ENCODE assay signal across 24 cellular contexts in the genomic region with DNA sequence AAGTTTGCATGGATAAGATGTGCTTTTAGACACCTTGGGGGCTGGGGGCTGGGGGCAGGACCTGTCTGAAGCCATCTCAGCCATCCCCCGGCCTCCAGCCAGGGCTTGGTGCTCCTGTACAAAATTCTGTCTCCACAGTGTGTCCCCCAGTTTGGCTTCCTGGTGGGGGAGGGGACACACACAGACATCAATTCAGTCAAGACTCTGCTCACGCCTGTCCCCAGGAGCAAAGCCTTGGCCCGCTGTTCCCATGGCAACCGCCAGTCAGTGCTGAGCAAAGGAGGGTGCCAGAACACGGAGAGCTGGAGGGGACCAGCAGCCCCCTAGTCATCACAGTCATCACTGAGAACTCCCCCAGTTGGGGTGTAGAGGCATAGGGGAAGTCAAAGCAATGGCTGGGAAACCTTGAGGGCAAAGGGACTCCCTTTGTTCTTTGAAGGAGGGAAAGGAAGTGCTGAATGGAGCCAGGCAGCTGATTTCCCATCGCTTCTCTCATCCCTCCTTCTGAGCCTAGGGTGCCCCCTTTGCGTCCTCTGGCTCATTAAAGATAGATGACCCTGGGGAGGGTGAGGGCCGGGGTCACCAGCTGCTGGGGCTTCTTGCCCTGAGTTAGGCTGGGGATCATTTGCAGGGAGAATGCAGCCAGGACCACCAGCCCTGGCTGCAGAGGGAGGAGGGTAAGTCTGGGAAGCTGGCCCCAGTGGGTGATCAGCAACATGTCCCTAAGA.
DNase-seq lines count a peak whose midpoint lies in the region; ATAC-seq, FAIRE-seq and TF ChIP-seq lines count a peak whose summit lies in the region.
"Had no signal": no experiment of that assay in that cellular context is flagged by ENCODE, and none has a peak within 500 bp of the region (broad histone marks: within the 10 kb centered on the region; RNA-seq: fewer than 3 reads in every experiment).

No MANE protein-coding gene starts in this region.

- no peaks in the 10 kb centered on the region for H3K9me2 ChIP-seq in GM23338 (ENCODE audit: insufficient read depth)

- H3K4me1 Mint-ChIP-seq in GM23338 (peaks cover 28% of the 10 kb centered on the region), neural crest cell (peaks cover 9% of the 10 kb centered on the region)
- H3K4me1 Mint-ChIP-seq: activated B cell treated with CpG ODN at 0.5 μM for 24 hours had no signal

- H3K27me3 Mint-ChIP-seq in GM23338 (ENCODE audit: insufficient read depth, low read depth, poor library complexity) (peaks cover 13% of the 10 kb centered on the region), neural crest cell (ENCODE audit: low read depth) (no peaks in the 10 kb centered on the region)
- H3K27me3 Mint-ChIP-seq: activated T-cell treated with anti-CD3 and anti-CD28 coated beads, Interleukin-2, amount 50 U/mL, for 24 hours had no signal

- TF ChIP-seq CTCF in GM23338 (conservative IDR thresholded peaks at IDR 0.05; ENCODE audit: low read depth in 2 of 2) (no peak), neural crest cell (conservative IDR thresholded peaks at IDR 0.05) (no peak)

- 35 to 43% methylated on average over 8 of the region's 8 CpGs for whole genome bisulfite sequencing in ectodermal cell, 2 experiments

- H3F3A ChIP-seq in GM23338 (replicated peaks; ENCODE audit: low read depth), result no peaks in the 10 kb centered on the region

- H3K27me3 ChIP-seq in GM23338 (ENCODE audit: insufficient read depth) (no peaks in the 10 kb centered on the region), ectodermal cell (ENCODE audit: control insufficient read depth, insufficient read depth, low read length, poor library complexity, severe bottlenecking) (no peaks in the 10 kb centered on the region)
- H3K27me3 ChIP-seq: ascending aorta; BLaER1 treated with 17β-estradiol and CSF1 and Interleukin-3, amounts not matched to agents 10 nM and 100 nM; SJSA1 had no signal

- H2AFZ ChIP-seq in GM23338, result no peak overlapping the region

- DNase-seq in GM23338 (ENCODE audit: low spot score) (peak; percentile 71), NCI-H1417 treated with DMSO at 0.1 percent for 48 hours (lab: John Stamatoyannopoulos, UW) (peak; percentile 27), neural crest cell (ENCODE audit: low read depth, low spot score) (peak; percentile 66), NK-92 (lab: John Stamatoyannopoulos, UW; ENCODE audit: unreplicated experiment) (no peak), H54 (ENCODE audit: insufficient read length, low spot score) (no peak), A172 (ENCODE audit: low spot score) (no peak)
- DNase-seq: activated B cell treated with CpG ODN at 0.5 μM for 24 hours; activated CD8-positive, alpha-beta T cell treated with anti-CD3 and anti-CD28 coated beads, Interleukin-2, amount 10 ng/mL, durations not matched to agents 7 days and 5 days; activated naive CD4-positive, alpha-beta T cell treated with anti-CD3 and anti-CD28 coated beads for 36 hours; activated T-cell treated with anti-CD3 and anti-CD28 coated beads, Interleukin-2, amount 50 U/mL, for 24 hours; cerebellar nuclear complex; NCI-H2029; NCI-H526 treated with DMSO at 0.1 percent for 48 hours; PC-3; spleen; stimulated activated CD4-positive, alpha-beta T cell treated with anti-CD3 and anti-CD28 coated beads, Interleukin-4, amount 100 ng/mL, for 4 hours had no signal

- H3K4me3 Mint-ChIP-seq in GM23338 (no peak overlapping the region; the same call in 2 of the 3 replicates), neural crest cell (peak overlapping the region; percentile 54)
- H3K4me3 Mint-ChIP-seq: activated B cell treated with CpG ODN at 0.5 μM for 24 hours; activated CD8-positive, alpha-beta T cell treated with anti-CD3 and anti-CD28 coated beads, Interleukin-2, amount 10 ng/mL, durations not matched to agents 7 days and 5 days; activated naive CD4-positive, alpha-beta T cell treated with anti-CD3 and anti-CD28 coated beads for 36 hours; activated T-cell treated with anti-CD3 and anti-CD28 coated beads, Interleukin-2, amount 50 U/mL, for 24 hours had no signal

- H3K4me1 ChIP-seq in GM23338 (ENCODE audit: insufficient read depth), result peaks cover 28% of the 10 kb centered on the region
- peaks cover 47% of the 10 kb centered on the region for H3K4me1 ChIP-seq in ectodermal cell (ENCODE audit: control insufficient read depth, insufficient read depth, low read length)
- H3K4me1 ChIP-seq: spleen had no signal

- no peak for FAIRE-seq in H54 (lab: Jason Lieb, UNC)
- FAIRE-seq: GM19239 had no signal

- H3K9me3 ChIP-seq in ectodermal cell (ENCODE audit: control insufficient read depth, low read length), result no peaks in the 10 kb centered on the region
- H3K9me3 ChIP-seq: ascending aorta, SJSA1, spleen had no signal

- H3K4me2 ChIP-seq in GM23338, result peak overlapping the region; percentile 74

- H3K27ac ChIP-seq in GM23338 (ENCODE audit: low read depth) (no peak overlapping the region), ectodermal cell (ENCODE audit: insufficient read depth, low read depth, low read length, poor library complexity, severe bottlenecking) (peak overlapping the region; percentile 67)
- H3K27ac ChIP-seq: ascending aorta; BLaER1 treated with 17β-estradiol and CSF1 and Interleukin-3, amounts not matched to agents 10 nM and 100 nM; SJSA1; spleen had no signal

- no peaks in the 10 kb centered on the region; the same call in 1 of the 2 replicates for H3K79me2 ChIP-seq in GM23338 (replicated peaks; ENCODE audit: insufficient read depth)

- H3K27ac Mint-ChIP-seq in GM23338 (no peak overlapping the region), neural crest cell (ENCODE audit: unreplicated experiment) (peak overlapping the region; percentile 90)
- H3K27ac Mint-ChIP-seq: activated B cell treated with CpG ODN at 0.5 μM for 24 hours; activated CD8-positive, alpha-beta T cell treated with anti-CD3 and anti-CD28 coated beads, Interleukin-2, amount 10 ng/mL, durations not matched to agents 7 days and 5 days; activated naive CD4-positive, alpha-beta T cell treated with anti-CD3 and anti-CD28 coated beads for 36 hours; activated T-cell treated with anti-CD3 and anti-CD28 coated beads, Interleukin-2, amount 50 U/mL, for 24 hours had no signal

- no peaks in the 10 kb centered on the region for H4K20me1 ChIP-seq in GM23338 (replicated peaks; ENCODE audit: insufficient read depth)

- H3K36me3 ChIP-seq in GM23338 (ENCODE audit: insufficient read depth), result no peaks in the 10 kb centered on the region
- no peaks in the 10 kb centered on the region for H3K36me3 ChIP-seq in ectodermal cell (ENCODE audit: control insufficient read depth, insufficient read depth, low read length)
- H3K36me3 ChIP-seq: SJSA1, spleen had no signal

- ATAC-seq in GM23338 (peak; percentile 70), HG03045 (IDR thresholded peaks at IDR 0.05; ENCODE audit: unreplicated experiment) (no peak)
- ATAC-seq: activated CD8-positive, alpha-beta T cell treated with anti-CD3 and anti-CD28 coated beads, Interleukin-2, amount 10 ng/mL, durations not matched to agents 7 days and 5 days; HCT116; PC-3 had no signal

- H3K36me3 Mint-ChIP-seq in GM23338 (ENCODE audit: low read depth) (no peaks in the 10 kb centered on the region), neural crest cell (ENCODE audit: low read depth) (peaks cover 2% of the 10 kb centered on the region)

- H3K9me3 Mint-ChIP-seq in GM23338, result no peaks in the 10 kb centered on the region
- no peaks in the 10 kb centered on the region for H3K9me3 Mint-ChIP-seq in neural crest cell
- H3K9me3 Mint-ChIP-seq: activated B cell treated with CpG ODN at 0.5 μM for 24 hours had no signal

- TF ChIP-seq POLR2A in H54 (IDR thresholded peaks at IDR 0.05; ENCODE audit: low read depth, low read length), result no peak

- H3K4me3 ChIP-seq in GM23338, result 0 out of 2 replicates have a peak overlapping the region, but pooled peaks have one; percentile 17
- H3K4me3 ChIP-seq in ectodermal cell (ENCODE audit: insufficient read depth, low read depth, low read length), result no peak overlapping the region
- H3K4me3 ChIP-seq: ascending aorta; BLaER1 treated with 17β-estradiol and CSF1 and Interleukin-3, amounts not matched to agents 10 nM and 100 nM; lung; SJSA1; spleen had no signal

TF ChIP-seq in GM23338, 12 proteins besides CTCF, POLR2A, EP300 and RAD21 (continues in another document):
- TF ChIP-seq, protein P1, sequence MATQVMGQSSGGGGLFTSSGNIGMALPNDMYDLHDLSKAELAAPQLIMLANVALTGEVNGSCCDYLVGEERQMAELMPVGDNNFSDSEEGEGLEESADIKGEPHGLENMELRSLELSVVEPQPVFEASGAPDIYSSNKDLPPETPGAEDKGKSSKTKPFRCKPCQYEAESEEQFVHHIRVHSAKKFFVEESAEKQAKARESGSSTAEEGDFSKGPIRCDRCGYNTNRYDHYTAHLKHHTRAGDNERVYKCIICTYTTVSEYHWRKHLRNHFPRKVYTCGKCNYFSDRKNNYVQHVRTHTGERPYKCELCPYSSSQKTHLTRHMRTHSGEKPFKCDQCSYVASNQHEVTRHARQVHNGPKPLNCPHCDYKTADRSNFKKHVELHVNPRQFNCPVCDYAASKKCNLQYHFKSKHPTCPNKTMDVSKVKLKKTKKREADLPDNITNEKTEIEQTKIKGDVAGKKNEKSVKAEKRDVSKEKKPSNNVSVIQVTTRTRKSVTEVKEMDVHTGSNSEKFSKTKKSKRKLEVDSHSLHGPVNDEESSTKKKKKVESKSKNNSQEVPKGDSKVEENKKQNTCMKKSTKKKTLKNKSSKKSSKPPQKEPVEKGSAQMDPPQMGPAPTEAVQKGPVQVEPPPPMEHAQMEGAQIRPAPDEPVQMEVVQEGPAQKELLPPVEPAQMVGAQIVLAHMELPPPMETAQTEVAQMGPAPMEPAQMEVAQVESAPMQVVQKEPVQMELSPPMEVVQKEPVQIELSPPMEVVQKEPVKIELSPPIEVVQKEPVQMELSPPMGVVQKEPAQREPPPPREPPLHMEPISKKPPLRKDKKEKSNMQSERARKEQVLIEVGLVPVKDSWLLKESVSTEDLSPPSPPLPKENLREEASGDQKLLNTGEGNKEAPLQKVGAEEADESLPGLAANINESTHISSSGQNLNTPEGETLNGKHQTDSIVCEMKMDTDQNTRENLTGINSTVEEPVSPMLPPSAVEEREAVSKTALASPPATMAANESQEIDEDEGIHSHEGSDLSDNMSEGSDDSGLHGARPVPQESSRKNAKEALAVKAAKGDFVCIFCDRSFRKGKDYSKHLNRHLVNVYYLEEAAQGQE (IDR thresholded peaks at IDR 0.05; ENCODE audit: unreplicated experiment), result no peak
- TF ChIP-seq ZNF331 (CRISPR knock-in tag; IDR thresholded peaks at IDR 0.05; ENCODE audit: low read depth) (no peak), EZH2 (IDR thresholded peaks at IDR 0.05; ENCODE audit: low read depth, unreplicated experiment) (no peak)

Comparison
In these comparisons a context has a peak if more than half of its experiments do, and no peak if none do; other contexts are left out.
1. DNase-seq: peak in GM23338 (single experiment), NCI-H1417 treated with DMSO at 0.1 percent for 48 hours (single experiment) and neural crest cell (single experiment); none in NK-92 (single experiment), H54 (single experiment) and A172 (single experiment).